In genomic region chr11:46352063-46352841, GRCh38 we compare ENCODE assay signal across 8 cellular contexts. TPM values are rescaled to one million over a fixed set of nuclear protein-coding genes. Genes with fewer than 3 reads are reported as not detected.
DNase-seq lines count a peak whose midpoint lies in the region; ATAC-seq and TF ChIP-seq lines count a peak whose summit lies in the region.

No MANE protein-coding gene starts in this region.

- peak; percentile 64 for DNase-seq in GM10266 (ENCODE audit: extremely low spot score)
- peak; percentile 69 for DNase-seq in OCI-M1 (lab: John Stamatoyannopoulos, UW)
- DNase-seq in activated T-helper 9 cell treated with anti-CD3 and anti-CD28 coated beads, Interleukin-2, amount 50 U/mL, for 16 hours (ENCODE audit: low read depth), result peak; percentile 69
- DNase-seq in foreskin fibroblast, result peak in 1 of 2 donors; percentile 54
- DNase-seq in retina, result peak; percentile 85
- DNase-seq in ureter (ENCODE audit: low spot score), result no peak
- no peak for DNase-seq in inferior parietal cortex (ENCODE audit: extremely low spot score)

- no peak overlapping the region for H3K4me3 ChIP-seq in foreskin fibroblast (ENCODE audit: low read depth in 1 of 2, low read length in 2 of 2)

- ATAC-seq in GM21423 (IDR thresholded peaks at IDR 0.05; ENCODE audit: unreplicated experiment), result no peak

- peak; percentile 89 for TF ChIP-seq CTCF in GM10266 (IDR thresholded peaks at IDR 0.05; ENCODE audit: control insufficient read depth, insufficient read depth, low read depth, missing control alignments)
- TF ChIP-seq CTCF in foreskin fibroblast (IDR thresholded peaks at IDR 0.05; ENCODE audit: low read depth, low read length), result peak; percentile 70

RNA-seq across cellular contexts. Expression of gene DGKZ, which starts 5.0 kb away (rescaled TPM):
- 76.3 TPM for total RNA-seq in ureter

RNA-seq across cellular contexts. Expression of gene MDK, which starts 29.2 kb away (rescaled TPM):
- total RNA-seq in ureter, result 105 TPM

RNA-seq across cellular contexts. Expression of gene CHRM4, which starts 39.3 kb away (rescaled TPM):
- total RNA-seq in ureter, result not detected

Comparison
In these comparisons a context has a peak if more than half of its experiments do, and no peak if none do; other contexts are left out.
1. DNase-seq: peak in GM10266 (single experiment), OCI-M1 (single experiment), activated T-helper 9 cell treated with anti-CD3 and anti-CD28 coated beads, Interleukin-2, amount 50 U/mL, for 16 hours (single experiment) and retina (single experiment); none in ureter (single experiment) and inferior parietal cortex (single experiment).